1 cellular context compared by ENCODE assay signal in the genomic region with DNA sequence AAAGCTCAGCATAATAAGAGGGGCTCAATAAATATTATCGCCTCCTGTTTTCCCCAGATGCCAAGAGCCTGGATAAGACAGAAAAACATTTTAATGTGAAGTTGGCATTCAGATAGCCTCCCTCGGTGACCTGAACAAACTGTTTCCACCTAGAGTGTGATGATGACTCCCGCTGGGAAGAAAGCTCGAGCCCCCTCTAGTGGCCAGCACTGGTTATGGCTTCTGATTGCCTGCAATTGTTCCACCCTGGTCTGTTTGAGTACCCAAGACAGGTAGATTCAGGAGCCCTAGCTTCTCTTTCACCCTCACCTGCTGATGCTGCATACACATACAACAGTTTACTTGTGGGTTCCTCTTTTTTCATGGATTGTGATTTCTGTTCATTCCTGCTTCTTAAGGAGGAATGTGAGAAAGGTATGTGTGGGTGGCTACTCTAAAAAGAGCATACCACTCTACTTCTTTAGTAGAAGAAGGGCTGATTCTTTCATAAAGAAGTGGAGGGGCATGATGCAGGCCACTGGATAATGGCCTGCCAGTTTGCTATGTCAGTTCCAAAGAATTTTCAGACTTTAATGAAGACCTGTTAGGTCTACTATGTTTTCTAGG.
TF ChIP-seq lines count a peak whose summit lies in the region.

No MANE protein-coding gene starts in this region.

TF ChIP-seq in HepG2, 621 proteins besides CTCF, POLR2A, EP300 and RAD21 (continued from another document):
- TF ChIP-seq GLI4 (CRISPR knock-in tag; IDR thresholded peaks at IDR 0.05; ENCODE audit: borderline replicate concordance) (no peak), CHCHD3 (CRISPR knock-in tag; IDR thresholded peaks at IDR 0.05) (no peak), BRCA1 (CRISPR knock-in tag; IDR thresholded peaks at IDR 0.05) (no peak; the same call in 1 of the 2 replicates), ZNF775 (CRISPR knock-in tag; IDR thresholded peaks at IDR 0.05; ENCODE audit: borderline replicate concordance) (no peak), MXD4 (CRISPR knock-in tag; IDR thresholded peaks at IDR 0.05) (no peak; the same call in 1 of the 2 replicates), ZNF331 (CRISPR knock-in tag; IDR thresholded peaks at IDR 0.05) (0 out of 2 replicates have a peak, but pooled peaks have one; percentile 21), MED8 (CRISPR knock-in tag; IDR thresholded peaks at IDR 0.05; ENCODE audit: insufficient replicate concordance) (no peak), THAP11 (CRISPR knock-in tag; IDR thresholded peaks at IDR 0.05) (peak; percentile 18; the same call in 1 of the 2 replicates), ZSCAN31 (CRISPR knock-in tag; IDR thresholded peaks at IDR 0.05; ENCODE audit: low read depth) (no peak), MZF1 (CRISPR knock-in tag; IDR thresholded peaks at IDR 0.05; ENCODE audit: borderline replicate concordance) (no peak), SP2 (CRISPR knock-in tag; IDR thresholded peaks at IDR 0.05) (no peak), HOXA5 (CRISPR knock-in tag; IDR thresholded peaks at IDR 0.05) (0 out of 2 replicates have a peak, but pooled peaks have one; percentile 23), ZNF780A (CRISPR knock-in tag; IDR thresholded peaks at IDR 0.05) (no peak)
- TF ChIP-seq, protein P1, sequence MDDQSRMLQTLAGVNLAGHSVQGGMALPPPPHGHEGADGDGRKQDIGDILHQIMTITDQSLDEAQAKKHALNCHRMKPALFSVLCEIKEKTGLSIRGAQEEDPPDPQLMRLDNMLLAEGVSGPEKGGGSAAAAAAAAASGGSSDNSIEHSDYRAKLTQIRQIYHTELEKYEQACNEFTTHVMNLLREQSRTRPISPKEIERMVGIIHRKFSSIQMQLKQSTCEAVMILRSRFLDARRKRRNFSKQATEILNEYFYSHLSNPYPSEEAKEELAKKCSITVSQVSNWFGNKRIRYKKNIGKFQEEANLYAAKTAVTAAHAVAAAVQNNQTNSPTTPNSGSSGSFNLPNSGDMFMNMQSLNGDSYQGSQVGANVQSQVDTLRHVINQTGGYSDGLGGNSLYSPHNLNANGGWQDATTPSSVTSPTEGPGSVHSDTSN (CRISPR knock-in tag; IDR thresholded peaks at IDR 0.05; ENCODE audit: borderline replicate concordance): no peak
- TF ChIP-seq, protein P2, sequence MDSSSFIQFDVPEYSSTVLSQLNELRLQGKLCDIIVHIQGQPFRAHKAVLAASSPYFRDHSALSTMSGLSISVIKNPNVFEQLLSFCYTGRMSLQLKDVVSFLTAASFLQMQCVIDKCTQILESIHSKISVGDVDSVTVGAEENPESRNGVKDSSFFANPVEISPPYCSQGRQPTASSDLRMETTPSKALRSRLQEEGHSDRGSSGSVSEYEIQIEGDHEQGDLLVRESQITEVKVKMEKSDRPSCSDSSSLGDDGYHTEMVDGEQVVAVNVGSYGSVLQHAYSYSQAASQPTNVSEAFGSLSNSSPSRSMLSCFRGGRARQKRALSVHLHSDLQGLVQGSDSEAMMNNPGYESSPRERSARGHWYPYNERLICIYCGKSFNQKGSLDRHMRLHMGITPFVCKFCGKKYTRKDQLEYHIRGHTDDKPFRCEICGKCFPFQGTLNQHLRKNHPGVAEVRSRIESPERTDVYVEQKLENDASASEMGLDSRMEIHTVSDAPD (CRISPR knock-in tag; IDR thresholded peaks at IDR 0.05): no peak
- TF ChIP-seq, protein P3, sequence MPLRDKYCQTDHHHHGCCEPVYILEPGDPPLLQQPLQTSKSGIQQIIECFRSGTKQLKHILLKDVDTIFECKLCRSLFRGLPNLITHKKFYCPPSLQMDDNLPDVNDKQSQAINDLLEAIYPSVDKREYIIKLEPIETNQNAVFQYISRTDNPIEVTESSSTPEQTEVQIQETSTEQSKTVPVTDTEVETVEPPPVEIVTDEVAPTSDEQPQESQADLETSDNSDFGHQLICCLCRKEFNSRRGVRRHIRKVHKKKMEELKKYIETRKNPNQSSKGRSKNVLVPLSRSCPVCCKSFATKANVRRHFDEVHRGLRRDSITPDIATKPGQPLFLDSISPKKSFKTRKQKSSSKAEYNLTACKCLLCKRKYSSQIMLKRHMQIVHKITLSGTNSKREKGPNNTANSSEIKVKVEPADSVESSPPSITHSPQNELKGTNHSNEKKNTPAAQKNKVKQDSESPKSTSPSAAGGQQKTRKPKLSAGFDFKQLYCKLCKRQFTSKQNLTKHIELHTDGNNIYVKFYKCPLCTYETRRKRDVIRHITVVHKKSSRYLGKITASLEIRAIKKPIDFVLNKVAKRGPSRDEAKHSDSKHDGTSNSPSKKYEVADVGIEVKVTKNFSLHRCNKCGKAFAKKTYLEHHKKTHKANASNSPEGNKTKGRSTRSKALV (CRISPR knock-in tag; IDR thresholded peaks at IDR 0.05): peak; percentile 35; the same call in 1 of the 2 replicates
- TF ChIP-seq, protein P4, sequence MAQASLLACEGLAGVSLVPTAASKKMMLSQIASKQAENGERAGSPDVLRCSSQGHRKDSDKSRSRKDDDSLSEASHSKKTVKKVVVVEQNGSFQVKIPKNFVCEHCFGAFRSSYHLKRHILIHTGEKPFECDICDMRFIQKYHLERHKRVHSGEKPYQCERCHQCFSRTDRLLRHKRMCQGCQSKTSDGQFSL (CRISPR knock-in tag; IDR thresholded peaks at IDR 0.05): no peak
